8 cellular contexts compared by ENCODE assay signal in the genomic region with DNA sequence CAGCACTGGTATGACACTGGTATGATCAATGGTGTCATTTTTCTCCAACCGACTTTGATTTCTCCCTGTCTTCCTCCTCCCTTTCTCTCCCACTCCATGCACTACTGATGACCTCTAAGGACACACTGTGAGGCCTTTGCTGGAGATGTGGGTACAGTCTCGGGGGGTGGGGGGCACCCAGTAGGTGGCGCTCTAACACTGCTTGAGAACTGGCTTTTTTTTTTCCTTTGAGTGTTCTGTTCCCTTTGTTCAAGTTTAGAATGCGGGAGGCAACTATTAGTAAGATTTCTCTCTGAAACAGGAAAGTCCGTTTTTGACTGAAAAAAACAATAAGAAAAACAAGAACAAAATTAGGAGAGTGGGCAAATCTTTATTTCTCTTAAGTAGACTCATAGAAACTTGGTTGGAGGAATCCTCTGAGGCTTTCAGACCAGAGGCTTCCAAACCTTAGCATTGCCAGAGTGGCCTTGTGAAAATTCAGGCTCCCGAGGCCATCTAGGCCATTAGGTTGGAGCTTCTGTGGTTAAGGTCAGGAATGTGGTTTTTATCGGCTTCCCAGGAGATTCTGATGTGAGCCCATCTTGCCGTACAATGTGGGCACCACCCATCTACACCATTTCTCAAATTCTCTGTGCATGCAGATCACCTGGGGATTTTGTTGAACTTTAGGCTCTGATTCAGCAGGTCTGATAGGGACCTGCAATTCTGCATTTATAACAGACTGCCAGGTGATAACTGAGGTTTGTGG. TPM values are rescaled to one million over a fixed set of nuclear protein-coding genes. Genes with fewer than 3 reads are reported as not detected.
DNase-seq lines count a peak whose midpoint lies in the region; ATAC-seq and TF ChIP-seq lines count a peak whose summit lies in the region.

No MANE protein-coding gene starts in this region.

- no peaks in the 10 kb centered on the region for H3K36me3 ChIP-seq in KMS-11 (ENCODE audit: insufficient read depth)

- no peaks in the 10 kb centered on the region for H3K27me3 Mint-ChIP-seq in CD4-positive, alpha-beta T cell

- peaks cover 35% of the 10 kb centered on the region for H3K36me3 Mint-ChIP-seq in CD4-positive, alpha-beta T cell (ENCODE audit: low read depth)

- no peak overlapping the region for H3K27ac ChIP-seq in CD4-positive, alpha-beta T cell (ENCODE audit: low read depth, low read length)
- H3K27ac ChIP-seq in KMS-11 = no peak overlapping the region

- H3K9me3 ChIP-seq in CD4-positive, alpha-beta T cell (ENCODE audit: control insufficient read depth, low read length) = no peaks in the 10 kb centered on the region

- H3K4me1 ChIP-seq in KMS-11 (ENCODE audit: low read depth, poor library complexity, severe bottlenecking) = no peaks in the 10 kb centered on the region

- TF ChIP-seq CTCF in CD4-positive, alpha-beta T cell (IDR thresholded peaks at IDR 0.05) = peak; percentile 35
- TF ChIP-seq CTCF in KMS-11 (conservative IDR thresholded peaks at IDR 0.05; ENCODE audit: low read depth, low read length) (peak; percentile 81), fibroblast of mammary gland (conservative IDR thresholded peaks at IDR 0.05; ENCODE audit: control insufficient read depth, insufficient read depth, low read depth, low read length) (peak; percentile 83), retinal pigment epithelial cell (conservative IDR thresholded peaks at IDR 0.05; ENCODE audit: low read depth, low read length) (peak; percentile 79)

- H3K9ac ChIP-seq in KMS-11 = no peak overlapping the region

- no peak overlapping the region for H3K27ac Mint-ChIP-seq in CD4-positive, alpha-beta T cell

- peak in 3 of 10 experiments; percentile 6 to 30 (median 13) for DNase-seq in CD4-positive, alpha-beta T cell
- peak; percentile 22 to 27 for DNase-seq in activated CD4-positive, alpha-beta T cell treated with anti-CD3 and anti-CD28 coated beads for 4 hours
- peak; percentile 55 for DNase-seq in fibroblast of mammary gland (ENCODE audit: low read depth)
- no peak for DNase-seq in retinal pigment epithelial cell (ENCODE audit: low read depth)
- DNase-seq in H4 (ENCODE audit: low spot score) = no peak

- H3K4me2 ChIP-seq in KMS-11 = no peak overlapping the region

- no peaks in the 10 kb centered on the region for H3K27me3 ChIP-seq in CD4-positive, alpha-beta T cell (ENCODE audit: control insufficient read depth, insufficient read depth, low read length)
- H3K27me3 ChIP-seq in KMS-11 (ENCODE audit: insufficient read depth, low read depth) = no peaks in the 10 kb centered on the region

- H2AFZ ChIP-seq in KMS-11 (ENCODE audit: low read depth) = no peak overlapping the region

- no peak for TF ChIP-seq POLR2A in GM18505 (IDR thresholded peaks at IDR 0.05; ENCODE audit: borderline replicate concordance, extremely low read depth, insufficient read depth, insufficient read length)

- intact Hi-C loops in CD4-positive, alpha-beta T cell (cut with DNase I, micrococcal nuclease) = loop anchor here in 1 of 2 experiments (5.0 kb wide), 1 partner anchor 335 kb away; no protein-coding TSS in a partner anchor

- CTCF ChIA-PET in CD4-positive, alpha-beta T cell (lab: Charles Lee) = no interaction called here

- no peaks in the 10 kb centered on the region for H4K20me1 ChIP-seq in KMS-11 (ENCODE audit: insufficient read depth)

- H3K4me3 ChIP-seq in KMS-11 (IDR thresholded peaks at IDR 0.05; ENCODE audit: insufficient read depth, low read depth, low read length) (no peak overlapping the region), fibroblast of mammary gland (ENCODE audit: control insufficient read depth, low read depth, low read length) (no peak overlapping the region), retinal pigment epithelial cell (ENCODE audit: low read length) (no peak overlapping the region)

- H3K79me2 ChIP-seq in KMS-11 (ENCODE audit: insufficient read depth, low read depth) = no peaks in the 10 kb centered on the region

- POLR2A ChIA-PET in CD4-positive, alpha-beta T cell (lab: Charles Lee) = interaction anchor here (1.0 kb wide), 1 partner anchor 17 kb away, joined by 3 read pairs; no protein-coding TSS in a partner anchor

- H3K9me3 Mint-ChIP-seq in CD4-positive, alpha-beta T cell = no peaks in the 10 kb centered on the region

- H3K4me3 Mint-ChIP-seq in CD4-positive, alpha-beta T cell = no peak overlapping the region

- peaks cover 20% of the 10 kb centered on the region for H3K4me1 Mint-ChIP-seq in CD4-positive, alpha-beta T cell (ENCODE audit: low read depth)

- ATAC-seq in CD4-positive, alpha-beta T cell (ENCODE audit: poor library complexity) = no peak
- ATAC-seq in GM18907 (IDR thresholded peaks at IDR 0.05; ENCODE audit: unreplicated experiment) (peak; percentile 60), GM18505 (IDR thresholded peaks at IDR 0.05; ENCODE audit: unreplicated experiment) (no peak)

RNA-seq across cellular contexts. Expression of gene PANX1, which starts 43.2 kb away (rescaled TPM):
- 1 to 10 TPM; 4.8 to 4.9 TPM for total RNA-seq in CD4-positive, alpha-beta T cell
- 40.9 and 41.5 TPM in 2 replicates for total RNA-seq in H4 (2014; rRNA removed; shearing (Covaris generic))

Comparison
In these comparisons a context has a peak if more than half of its experiments do, and no peak if none do; other contexts are left out.
1. DNase-seq: peak in activated CD4-positive, alpha-beta T cell treated with anti-CD3 and anti-CD28 coated beads for 4 hours (2 of 2) and fibroblast of mammary gland (single experiment); none in retinal pigment epithelial cell (single experiment) and H4 (single experiment).
2. Peak in every context shown above with its lines, with median percentiles within 50 percentile points of each other: CTCF ChIP-seq.